8 cellular contexts compared by ENCODE assay signal in the genomic region with DNA sequence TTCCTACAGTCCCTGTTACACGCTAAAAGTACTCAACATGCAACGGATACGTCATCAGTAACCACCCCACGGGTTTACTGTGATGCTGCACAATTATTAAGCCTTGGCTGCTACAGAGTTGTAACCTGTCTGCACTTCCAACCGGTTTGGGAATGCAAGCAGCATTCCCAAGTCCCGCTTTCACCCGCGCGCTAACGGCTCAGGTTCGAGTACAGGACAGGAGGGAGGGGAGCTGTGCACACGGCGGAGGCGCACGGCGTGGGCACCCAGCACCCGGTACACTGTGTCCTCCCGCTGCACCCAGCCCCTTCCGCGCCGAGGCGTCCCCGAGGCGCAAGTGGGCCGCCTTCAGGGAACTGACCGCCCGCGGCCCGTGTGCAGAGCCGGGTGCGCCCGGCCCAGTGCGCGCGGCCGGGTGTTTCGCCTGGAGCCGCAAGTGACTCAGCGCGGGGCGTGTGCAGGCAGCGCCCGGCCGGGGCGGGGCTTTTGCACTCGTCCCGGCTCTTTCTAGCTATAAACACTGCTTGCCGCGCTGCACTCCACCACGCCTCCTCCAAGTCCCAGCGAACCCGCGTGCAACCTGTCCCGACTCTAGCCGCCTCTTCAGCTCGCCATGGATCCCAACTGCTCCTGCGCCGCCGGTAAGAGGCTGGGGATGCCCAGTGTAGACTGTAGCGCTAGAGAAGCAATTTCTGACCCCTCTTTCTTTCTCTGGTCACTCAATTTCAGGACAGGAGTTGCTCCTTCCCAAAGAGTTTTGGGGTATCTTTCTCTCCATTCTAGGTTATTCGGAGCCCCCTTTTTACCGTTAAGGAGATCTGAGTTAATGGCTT. TPM values are rescaled to one million over a fixed set of nuclear protein-coding genes. Genes with fewer than 3 reads are reported as not detected.
A peak's percentile ranks its signal among the peaks of the same experiment; 100 is the strongest.
DNase-seq lines count a peak whose midpoint lies in the region; ATAC-seq and TF ChIP-seq lines count a peak whose summit lies in the region.

TSS of gene MT2A (plus strand) at position 542 of the 833 bp plus-strand sequence. CDS start at position 614, 72 bp downstream.

- H3K4me2 ChIP-seq in GM23248 (ENCODE audit: unreplicated experiment) (peak within 1 kb of the TSS; percentile 92), Karpas-422 (ENCODE audit: low read depth, low read length, poor library complexity, severe bottlenecking) (peak within 1 kb of the TSS; percentile 97), fibroblast of lung (ENCODE audit: extremely low read depth, insufficient read depth, low read length) (peak within 1 kb of the TSS; percentile 93)

- H3K27me3 ChIP-seq in GM23248 (replicated peaks; ENCODE audit: insufficient read depth) (no peaks in the 10 kb centered on the region), Karpas-422 (ENCODE audit: low read length) (no peaks in the 10 kb centered on the region), fibroblast of lung (ENCODE audit: control insufficient read depth, insufficient read depth, low read length) (no peaks in the 10 kb centered on the region)

- ATAC-seq in activated T-helper 17 cell treated with anti-CD3 and anti-CD28 coated beads, Interleukin-2, amount 50 U/mL, for 72 hours (replicated peaks): peak; percentile 73
- ATAC-seq in natural killer cell: peak; percentile 87 to 92 (median 90)

- H3K9me3 Mint-ChIP-seq in activated T-helper 17 cell treated with anti-CD3 and anti-CD28 coated beads, Interleukin-2, amount 50 U/mL, for 72 hours: no peaks in the 10 kb centered on the region
- no peaks in the 10 kb centered on the region for H3K9me3 Mint-ChIP-seq in natural killer cell

- H3K4me3 ChIP-seq in GM23248: peak within 1 kb of the TSS; percentile 95
- peak within 1 kb of the TSS; percentile 78 for H3K4me3 ChIP-seq in Karpas-422 (ENCODE audit: low read length)
- peak within 1 kb of the TSS; percentile 81 to 85 (median 84) for H3K4me3 ChIP-seq in fibroblast of lung (replicated peaks in 1 of 4; ENCODE audit: control extremely low read depth in 1 of 4, insufficient read depth in 1 of 4, low read depth in 3 of 4, low read length in 4 of 4)

- no peaks in the 10 kb centered on the region for H3K27me3 Mint-ChIP-seq in activated T-helper 17 cell treated with anti-CD3 and anti-CD28 coated beads, Interleukin-2, amount 50 U/mL, for 72 hours
- H3K27me3 Mint-ChIP-seq in natural killer cell (ENCODE audit: low read depth in 2 of 2): no peaks in the 10 kb centered on the region

- no peaks in the 10 kb centered on the region for H3K36me3 ChIP-seq in GM23248 (ENCODE audit: low read depth)
- H3K36me3 ChIP-seq in Karpas-422 (ENCODE audit: insufficient read depth, low read length): no peaks in the 10 kb centered on the region
- H3K36me3 ChIP-seq in fibroblast of lung (ENCODE audit: control insufficient read depth, insufficient read depth, low read length): no peaks in the 10 kb centered on the region

- H4K20me1 ChIP-seq in GM23248 (ENCODE audit: insufficient read depth) (no peaks in the 10 kb centered on the region), Karpas-422 (ENCODE audit: insufficient read depth, low read depth, low read length) (no peaks in the 10 kb centered on the region), fibroblast of lung (ENCODE audit: control insufficient read depth, extremely low read depth, insufficient read depth, low read length) (no peaks in the 10 kb centered on the region)

- H3K9me2 ChIP-seq in GM23248 (ENCODE audit: insufficient read depth): no peaks in the 10 kb centered on the region
- no peaks in the 10 kb centered on the region for H3K9me2 ChIP-seq in Karpas-422 (replicated peaks; ENCODE audit: insufficient read depth, low read length)

- TF ChIP-seq CTCF in RWPE1 (conservative IDR thresholded peaks at IDR 0.05; ENCODE audit: low read depth) (no peak), fibroblast of lung (conservative IDR thresholded peaks at IDR 0.05 in 1 of 2, IDR thresholded peaks at IDR 0.05 in 1 of 2; ENCODE audit: low read depth in 1 of 2, low read length in 2 of 2) (no peak), natural killer cell (IDR thresholded peaks at IDR 0.05) (no peak)

- peak within 1 kb of the TSS; percentile 96 for H3K9ac ChIP-seq in GM23248
- H3K9ac ChIP-seq in Karpas-422 (ENCODE audit: low read length): peak within 1 kb of the TSS; percentile 77
- peak within 1 kb of the TSS; percentile 83 for H3K9ac ChIP-seq in fibroblast of lung (ENCODE audit: insufficient read depth, low read length)

- peak; percentile 97 for DNase-seq in Daoy (ENCODE audit: low read depth)
- peak; percentile 100 for DNase-seq in GM23248
- peak; percentile 98 for DNase-seq in Karpas-422
- DNase-seq in RWPE1 (ENCODE audit: low spot score): peak; percentile 92
- peak; percentile 97 to 98 for DNase-seq in fibroblast of lung (ENCODE audit: low read depth in 2 of 2)
- DNase-seq in natural killer cell: peak; percentile 82
- DNase-seq in stimulated activated naive CD4-positive, alpha-beta T cell treated with Interleukin-2 at 50 U/mL for 16 hours (lab: John Stamatoyannopoulos, UW): peak; percentile 88

- 1% methylated on average over 52 to 61 of the region's 62 CpGs for WGBS in GM23248 (ENCODE audit: low coverage in 1 of 2, low lambda C conversion rate in 2 of 2, missing lambda C conversion rate in 2 of 2), 2 experiments

- H3K27ac Mint-ChIP-seq in activated T-helper 17 cell treated with anti-CD3 and anti-CD28 coated beads, Interleukin-2, amount 50 U/mL, for 72 hours: peak within 1 kb of the TSS; percentile 95
- peak within 1 kb of the TSS; percentile 89 to 96 for H3K27ac Mint-ChIP-seq in natural killer cell

- H3K36me3 Mint-ChIP-seq in activated T-helper 17 cell treated with anti-CD3 and anti-CD28 coated beads, Interleukin-2, amount 50 U/mL, for 72 hours (ENCODE audit: low read depth): peaks cover 13% of the 10 kb centered on the region
- H3K36me3 Mint-ChIP-seq in natural killer cell: no peaks in the 10 kb centered on the region

- H3F3A ChIP-seq in GM23248 (ENCODE audit: insufficient read depth): peaks cover 70% of the 10 kb centered on the region

- POLR2A ChIA-PET in RWPE1 (lab: Yijun Ruan, JAX; ENCODE audit: low non-redundant PET): interaction anchor here (0.6 to 1.5 kb wide), 7 partner anchors 9 to 83 kb away, joined by 3 to 9 read pairs (median 3); partner anchors contain the start of genes MT1E and MT1X

- H3K27ac ChIP-seq in GM23248 (peak within 1 kb of the TSS; percentile 100), Karpas-422 (ENCODE audit: low read length) (peak within 1 kb of the TSS; percentile 84), RWPE1 (peak within 1 kb of the TSS; percentile 100), fibroblast of lung (ENCODE audit: insufficient read depth, low read length) (peak within 1 kb of the TSS; percentile 99)

- peaks cover 58% of the 10 kb centered on the region for H3K4me1 ChIP-seq in GM23248 (ENCODE audit: insufficient read depth)
- peaks cover 34% of the 10 kb centered on the region for H3K4me1 ChIP-seq in Karpas-422 (ENCODE audit: low read length)
- peaks cover 40% of the 10 kb centered on the region for H3K4me1 ChIP-seq in fibroblast of lung (ENCODE audit: control insufficient read depth, extremely low read depth, insufficient read depth, low read length)

- CTCF ChIA-PET in RWPE1 (lab: Yijun Ruan, JAX): no interaction called here

- H3K4me3 Mint-ChIP-seq in activated T-helper 17 cell treated with anti-CD3 and anti-CD28 coated beads, Interleukin-2, amount 50 U/mL, for 72 hours: peak within 1 kb of the TSS; percentile 98
- peak within 1 kb of the TSS; percentile 95 for H3K4me3 Mint-ChIP-seq in natural killer cell

- H3K79me2 ChIP-seq in GM23248 (ENCODE audit: insufficient read depth) (peaks cover 12% of the 10 kb centered on the region; the same call in 1 of the 2 replicates), Karpas-422 (ENCODE audit: low read length) (no peaks in the 10 kb centered on the region), fibroblast of lung (ENCODE audit: control insufficient read depth, insufficient read depth, low read length) (peaks cover 11% of the 10 kb centered on the region)

- H2AFZ ChIP-seq in GM23248: peak within 1 kb of the TSS; percentile 51; the same call in 1 of the 2 replicates
- peak within 1 kb of the TSS; percentile 85 for H2AFZ ChIP-seq in Karpas-422 (ENCODE audit: low read length)
- H2AFZ ChIP-seq in fibroblast of lung (ENCODE audit: low read length): no peak within 1 kb of the TSS

- peaks cover 42% of the 10 kb centered on the region for H3K4me1 Mint-ChIP-seq in activated T-helper 17 cell treated with anti-CD3 and anti-CD28 coated beads, Interleukin-2, amount 50 U/mL, for 72 hours
- H3K4me1 Mint-ChIP-seq in natural killer cell: peaks cover 50 to 51% of the 10 kb centered on the region in 2 donors

- in situ Hi-C loops in GM23248 (cut with MboI): no loop called here

- no peaks in the 10 kb centered on the region for H3K9me3 ChIP-seq in GM23248 (ENCODE audit: low read depth)
- H3K9me3 ChIP-seq in Karpas-422 (ENCODE audit: low read length): no peaks in the 10 kb centered on the region
- no peaks in the 10 kb centered on the region for H3K9me3 ChIP-seq in fibroblast of lung (ENCODE audit: control insufficient read depth, insufficient read depth, low read depth, low read length)

- intact Hi-C loops in natural killer cell (cut with micrococcal nuclease): loop anchor here (1.0 kb wide), 1 partner anchor 74 kb away; the partner anchor contains the start of gene MT1X

RNA-seq across cellular contexts. Expression of gene MT2A, which starts in this region (rescaled TPM):
- total RNA-seq in Daoy (2014; rRNA removed; shearing (Covaris generic)): 207 and 248 TPM in 2 replicates
- 109 and 211 TPM in 2 replicates for total RNA-seq in GM23248 (2014; rRNA removed; shearing (Covaris generic))
- polyA plus RNA-seq in GM23248 (2016; fragmentation: Nextera tagmentation; extraction: Ambion mirVana): 3,414 and 3,441 TPM in 2 replicates
- total RNA-seq in Karpas-422 (2014; rRNA removed; shearing (Covaris generic); ENCODE audit: low replicate concordance): 292 and 385 TPM in 2 replicates
- total RNA-seq in activated T-helper 17 cell treated with anti-CD3 and anti-CD28 coated beads, Interleukin-2, amount 50 U/mL, for 72 hours: 100 to 1,000 TPM in 1 of 2 donors, 10 to 100 TPM in 1; 25.6 to 114 TPM
- total RNA-seq in fibroblast of lung: 76.5 and 113 TPM in 2 replicates
- polyA plus RNA-seq in fibroblast of lung: 49.2 and 225 TPM in 2 replicates
- 1,082 and 3,263 TPM in 2 replicates for polyA plus RNA-seq in fibroblast of lung (2012)
- 122 and 423 TPM in 2 replicates for polyA minus RNA-seq in fibroblast of lung (ENCODE audit: low replicate concordance)
- 10 to 100 TPM; 33.0 to 81.5 (median 70.6) TPM for total RNA-seq in natural killer cell

Comparison
In these comparisons a context has a peak if more than half of its experiments do, and no peak if none do; other contexts are left out.
1. Peak in every context shown above with its lines: DNase-seq, ATAC-seq, H3K4me3 ChIP-seq and H3K27ac ChIP-seq.